Comparison of ENCODE assay signal across 6 cellular contexts in genomic region chr5:139393497-139394122, GRCh38. TPM values are rescaled to one million over a fixed set of nuclear protein-coding genes. Genes with fewer than 3 reads are reported as not detected.
A peak's percentile ranks its signal among the peaks of the same experiment; 100 is the strongest.
DNase-seq lines count a peak whose midpoint lies in the region; ATAC-seq and TF ChIP-seq lines count a peak whose summit lies in the region.

No MANE protein-coding gene starts in this region.

- peaks cover 22% of the 10 kb centered on the region for H3K4me1 ChIP-seq in Caco-2
- H3K4me1 ChIP-seq in mucosa of descending colon (ENCODE audit: low read depth) = peaks cover 43% of the 10 kb centered on the region

- H3K9me3 ChIP-seq in Caco-2 (no peaks in the 10 kb centered on the region), mucosa of descending colon (no peaks in the 10 kb centered on the region)

- ATAC-seq in WTC11 (no peak; the same call in 1 of the 2 replicates), mucosa of descending colon (no peak)

- H3K27ac Mint-ChIP-seq in Caco-2 (ENCODE audit: unreplicated experiment) (peak overlapping the region; percentile 79), WTC11 (no peak overlapping the region)

- intact Hi-C loops in Caco-2 (cut with micrococcal nuclease; ENCODE audit: unreplicated experiment) = loop anchor here (1.0 kb wide), 2 partner anchors 10 to 51 kb away; no protein-coding TSS in a partner anchor
- intact Hi-C loops in mucosa of descending colon (cut with DNase I, micrococcal nuclease) = no loop called here

- no peaks in the 10 kb centered on the region; the same call in 1 of the 2 replicates for H3K36me3 ChIP-seq in Caco-2 (ENCODE audit: control insufficient read depth, insufficient read depth, low read length)
- H3K36me3 ChIP-seq in mucosa of descending colon (ENCODE audit: low read depth) = no peaks in the 10 kb centered on the region

- H3K36me3 Mint-ChIP-seq in Caco-2 (ENCODE audit: insufficient read depth, unreplicated experiment) (peaks cover 14% of the 10 kb centered on the region), WTC11 (peaks cover 7% of the 10 kb centered on the region; the same call in 1 of the 2 replicates)

- H3K4me3 Mint-ChIP-seq in Caco-2 (ENCODE audit: unreplicated experiment) (peak overlapping the region; percentile 82), WTC11 (peak overlapping the region; percentile 87)

- H3K27me3 Mint-ChIP-seq in Caco-2 (ENCODE audit: insufficient read depth, unreplicated experiment) (no peaks in the 10 kb centered on the region), WTC11 (ENCODE audit: low read depth) (peaks cover 39% of the 10 kb centered on the region)

- no peaks in the 10 kb centered on the region for H3K27me3 ChIP-seq in Caco-2 (replicated peaks; ENCODE audit: control insufficient read depth, insufficient read depth, low read length)

- H3K9me3 Mint-ChIP-seq in Caco-2 (ENCODE audit: unreplicated experiment) (no peaks in the 10 kb centered on the region), WTC11 (no peaks in the 10 kb centered on the region)

- CTCF ChIA-PET in Caco-2 (lab: Charles Lee) = interaction anchor here (0.6 to 1.2 kb wide), 3 partner anchors 25 to 262 kb away, joined by 3 to 8 read pairs (median 5); partner anchors contain the start of gene PAIP2
- CTCF ChIA-PET in WTC11 (lab: Charles Lee) = interaction anchor here (1.3 to 5.6 kb wide), 6 partner anchors 9 to 120 kb away, joined by 4 to 31 read pairs (median 4); partner anchors contain the start of genes PAIP2 and SPATA24

- H3K4me3 ChIP-seq in Caco-2 (ENCODE audit: low read depth, low read length) (peak overlapping the region; percentile 86), mucosa of descending colon (peak overlapping the region; percentile 32)

- no TSS peak for BruUV-seq in Caco-2 (replicated peaks; lab: Mats Ljungman, UMichigan)

- no peak for DNase-seq in Caco-2
- peak; percentile 52 for DNase-seq in WTC11 (ENCODE audit: low spot score)
- peak in 2 of 3 donors; percentile 35 to 64 for DNase-seq in mucosa of descending colon
- no peak for DNase-seq in hippocampal formation (lab: John Stamatoyannopoulos, UW)
- no peak for DNase-seq in foreskin melanocyte
- DNase-seq in NCI-H446 treated with DMSO at 0.1 percent for 48 hours (lab: John Stamatoyannopoulos, UW) = no peak

- TF ChIP-seq CTCF in Caco-2 (IDR thresholded peaks at IDR 0.05; ENCODE audit: insufficient read depth in 1 of 2, low read depth in 1 of 2, low read length in 1 of 2, severe bottlenecking in 1 of 2, unreplicated experiment in 1 of 2) = no peak
- no peak for TF ChIP-seq CTCF in WTC11 (IDR thresholded peaks at IDR 0.05)
- no peak for TF ChIP-seq CTCF in mucosa of descending colon (IDR thresholded peaks at IDR 0.05)

- H3K4me1 Mint-ChIP-seq in Caco-2 (ENCODE audit: low read depth, unreplicated experiment) (peaks cover 9% of the 10 kb centered on the region), WTC11 (peaks cover 36% of the 10 kb centered on the region)

- POLR2A ChIA-PET in Caco-2 (lab: Charles Lee) (interaction anchor here (0.6 to 1.0 kb wide), 2 partner anchors 10 to 51 kb away, joined by 4 read pairs; partner anchors contain the start of gene SPATA24), WTC11 (lab: Charles Lee) (no interaction called here)

TF ChIP-seq in WTC11, 78 proteins besides CTCF, POLR2A, EP300 and RAD21:
- TF ChIP-seq ZNF532 (CRISPR knock-in tag; IDR thresholded peaks at IDR 0.05; ENCODE audit: borderline replicate concordance) (no peak), MYBL2 (CRISPR knock-in tag; IDR thresholded peaks at IDR 0.05) (no peak)
- TF ChIP-seq, protein P1, sequence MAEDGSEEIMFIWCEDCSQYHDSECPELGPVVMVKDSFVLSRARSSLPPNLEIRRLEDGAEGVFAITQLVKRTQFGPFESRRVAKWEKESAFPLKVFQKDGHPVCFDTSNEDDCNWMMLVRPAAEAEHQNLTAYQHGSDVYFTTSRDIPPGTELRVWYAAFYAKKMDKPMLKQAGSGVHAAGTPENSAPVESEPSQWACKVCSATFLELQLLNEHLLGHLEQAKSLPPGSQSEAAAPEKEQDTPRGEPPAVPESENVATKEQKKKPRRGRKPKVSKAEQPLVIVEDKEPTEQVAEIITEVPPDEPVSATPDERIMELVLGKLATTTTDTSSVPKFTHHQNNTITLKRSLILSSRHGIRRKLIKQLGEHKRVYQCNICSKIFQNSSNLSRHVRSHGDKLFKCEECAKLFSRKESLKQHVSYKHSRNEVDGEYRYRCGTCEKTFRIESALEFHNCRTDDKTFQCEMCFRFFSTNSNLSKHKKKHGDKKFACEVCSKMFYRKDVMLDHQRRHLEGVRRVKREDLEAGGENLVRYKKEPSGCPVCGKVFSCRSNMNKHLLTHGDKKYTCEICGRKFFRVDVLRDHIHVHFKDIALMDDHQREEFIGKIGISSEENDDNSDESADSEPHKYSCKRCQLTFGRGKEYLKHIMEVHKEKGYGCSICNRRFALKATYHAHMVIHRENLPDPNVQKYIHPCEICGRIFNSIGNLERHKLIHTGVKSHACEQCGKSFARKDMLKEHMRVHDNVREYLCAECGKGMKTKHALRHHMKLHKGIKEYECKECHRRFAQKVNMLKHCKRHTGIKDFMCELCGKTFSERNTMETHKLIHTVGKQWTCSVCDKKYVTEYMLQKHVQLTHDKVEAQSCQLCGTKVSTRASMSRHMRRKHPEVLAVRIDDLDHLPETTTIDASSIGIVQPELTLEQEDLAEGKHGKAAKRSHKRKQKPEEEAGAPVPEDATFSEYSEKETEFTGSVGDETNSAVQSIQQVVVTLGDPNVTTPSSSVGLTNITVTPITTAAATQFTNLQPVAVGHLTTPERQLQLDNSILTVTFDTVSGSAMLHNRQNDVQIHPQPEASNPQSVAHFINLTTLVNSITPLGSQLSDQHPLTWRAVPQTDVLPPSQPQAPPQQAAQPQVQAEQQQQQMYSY (CRISPR knock-in tag; IDR thresholded peaks at IDR 0.05) = peak; percentile 75

RNA-seq across cellular contexts. Expression of gene PROB1, which starts 1.3 kb away (rescaled TPM):
- total RNA-seq in Caco-2 (2022) (2.7 and 2.9 TPM in 2 replicates), WTC11 (2021) (2.5 to 3.3 TPM (median 3.2 TPM) in 3 replicates), mucosa of descending colon (under 1 TPM; 0.58 to 0.98 (median 0.94) TPM)

RNA-seq across cellular contexts. Expression of gene MZB1, which starts 3.9 kb away (rescaled TPM):
- total RNA-seq in Caco-2 (2022) = not detected in 2 replicates
- 0.85 to 1.8 TPM (median 1.1 TPM) in 3 replicates for total RNA-seq in WTC11 (2021)
- total RNA-seq in mucosa of descending colon = 10 to 100 TPM in 2 of 3 donors, 1 to 10 TPM in 1; 5.6 to 23.7 (median 10.2) TPM

RNA-seq across cellular contexts. Expression of gene SPATA24, which starts 10.3 kb away (rescaled TPM):
- total RNA-seq in Caco-2 (2022) (10.1 and 10.2 TPM in 2 replicates), WTC11 (2021) (12.9 to 13.9 TPM (median 13.2 TPM) in 3 replicates), mucosa of descending colon (1 to 10 TPM; 3.0 to 4.5 (median 3.4) TPM)

RNA-seq across cellular contexts. Expression of gene SLC23A1, which starts 10.5 kb away (rescaled TPM):
- total RNA-seq in Caco-2 (2022) = 20.4 and 24.0 TPM in 2 replicates
- total RNA-seq in WTC11 (2021) = not detected in 3 replicates
- 1 to 10 TPM; 2.5 to 9.0 (median 5.1) TPM for total RNA-seq in mucosa of descending colon

RNA-seq across cellular contexts. Expression of gene DNAJC18, which starts 45.7 kb away (rescaled TPM):
- 12.5 and 14.1 TPM in 2 replicates for total RNA-seq in Caco-2 (2022)
- 23.7 to 29.1 TPM (median 28.9 TPM) in 3 replicates for total RNA-seq in WTC11 (2021)
- 10 to 100 TPM in 1 of 3 donors, 1 to 10 TPM in 2; 4.2 to 10.3 (median 5.1) TPM for total RNA-seq in mucosa of descending colon

Comparison
In these comparisons a context has a peak if more than half of its experiments do, and no peak if none do; other contexts are left out.
1. DNase-seq: peak in WTC11 (single experiment) and mucosa of descending colon (2 of 3); none in Caco-2 (0 of 2), hippocampal formation (0 of 2), foreskin melanocyte (single experiment) and NCI-H446 treated with DMSO at 0.1 percent for 48 hours (single experiment).